In genomic region chr3:45118615-45119062, GRCh38 we compare ENCODE assay signal across 24 cellular contexts. TPM values are rescaled to one million over a fixed set of nuclear protein-coding genes. Genes with fewer than 3 reads are reported as not detected.
DNase-seq lines count a peak whose midpoint lies in the region; ATAC-seq, FAIRE-seq and TF ChIP-seq lines count a peak whose summit lies in the region.
"Had no signal": no experiment of that assay in that cellular context is flagged by ENCODE, and none has a peak within 500 bp of the region (broad histone marks: within the 10 kb centered on the region; RNA-seq: fewer than 3 reads in every experiment).

No MANE protein-coding gene starts in this region.

- ATAC-seq in upper lobe of left lung (ENCODE audit: low FRiP score in 2 of 2): no peak

- no peaks in the 10 kb centered on the region for H3K36me3 ChIP-seq in BLaER1 treated with 17β-estradiol and CSF1 and Interleukin-3, amounts not matched to agents 10 nM and 100 nM
- H3K36me3 ChIP-seq in muscle layer of duodenum (ENCODE audit: control insufficient read depth in 1 of 2, insufficient read depth in 2 of 2, low read length in 2 of 2): no peaks in the 10 kb centered on the region
- no peaks in the 10 kb centered on the region for H3K36me3 ChIP-seq in upper lobe of left lung
- H3K36me3 ChIP-seq in tibial artery: no peaks in the 10 kb centered on the region
- H3K36me3 ChIP-seq: prostate gland, suprapubic skin had no signal

- H3K4me3 Mint-ChIP-seq in activated T-helper 1 cell treated with anti-CD3 and anti-CD28 coated beads, Interleukin-12 subunit alpha, Interleukin-12 subunit beta, Interleukin-2, Interleukin-4 antibody, amounts not matched to agents 30 ng/mL and 10 ng/mL and 1 ng/mL, durations not matched to agents 14 hours and 24 hours and 36 hours: peak overlapping the region; percentile 62
- H3K4me3 Mint-ChIP-seq: nephron had no signal

- no peak overlapping the region for H3K9ac ChIP-seq in BLaER1 treated with 17β-estradiol and CSF1 and Interleukin-3, amounts not matched to agents 10 nM and 100 nM
- H3K9ac ChIP-seq: KMS-11 had no signal

- 20 to 30% methylated on average over 2 of the region's 2 CpGs for WGBS in upper lobe of left lung, 2 donors

- H3K27me3 ChIP-seq in BLaER1 treated with 17β-estradiol and CSF1 and Interleukin-3, amounts not matched to agents 10 nM and 100 nM: no peaks in the 10 kb centered on the region
- H3K27me3 ChIP-seq in muscle layer of duodenum (ENCODE audit: low read depth, low read length): no peaks in the 10 kb centered on the region
- H3K27me3 ChIP-seq in upper lobe of left lung: no peaks in the 10 kb centered on the region
- H3K27me3 ChIP-seq in tibial artery: no peaks in the 10 kb centered on the region
- H3K27me3 ChIP-seq: suprapubic skin had no signal

- H3K9me3 Mint-ChIP-seq in activated T-helper 1 cell treated with anti-CD3 and anti-CD28 coated beads, Interleukin-12 subunit alpha, Interleukin-12 subunit beta, Interleukin-2, Interleukin-4 antibody, amounts not matched to agents 30 ng/mL and 10 ng/mL and 1 ng/mL, durations not matched to agents 14 hours and 24 hours and 36 hours: no peaks in the 10 kb centered on the region
- H3K9me3 Mint-ChIP-seq: nephron had no signal

- DNase-seq in GM18507 (ENCODE audit: extremely low spot score, insufficient read length, low read depth): no peak
- no peak for DNase-seq in activated T-helper 1 cell treated with anti-CD3 and anti-CD28 coated beads, Interleukin-12 subunit alpha, Interleukin-12 subunit beta, Interleukin-2, Interleukin-4 antibody, amounts not matched to agents 30 ng/mL and 10 ng/mL and 1 ng/mL, durations not matched to agents 14 hours and 24 hours and 36 hours (ENCODE audit: low spot score)
- no peak for DNase-seq in upper lobe of left lung
- no peak for DNase-seq in DMS114 treated with DMSO at 0.1 percent for 48 hours (lab: John Stamatoyannopoulos, UW; ENCODE audit: unreplicated experiment)
- DNase-seq in RPMI8226: no peak
- DNase-seq in tibial artery: no peak
- DNase-seq: activated CD8-positive, alpha-beta memory T cell treated with anti-CD3 and anti-CD28 coated beads for 24 hours; activated effector memory CD4-positive, alpha-beta T cell treated with Interleukin-2 at 50 U/mL for 16 hours; amygdala; erythroblast; kidney glomerular epithelial cell; mesendoderm; NCI-H1092; NCI-H2029 treated with DMSO at 0.1 percent for 48 hours; NCI-H446 treated with DMSO at 0.1 percent for 48 hours; stimulated activated CD4-positive, alpha-beta T cell treated with anti-CD3 and anti-CD28 coated beads, Interleukin-4, amount 100 ng/mL, for 4 hours had no signal

- H3K36me3 Mint-ChIP-seq in activated T-helper 1 cell treated with anti-CD3 and anti-CD28 coated beads, Interleukin-12 subunit alpha, Interleukin-12 subunit beta, Interleukin-2, Interleukin-4 antibody, amounts not matched to agents 30 ng/mL and 10 ng/mL and 1 ng/mL, durations not matched to agents 14 hours and 24 hours and 36 hours (ENCODE audit: low read depth): peaks cover 2% of the 10 kb centered on the region

- TF ChIP-seq POLR2A in upper lobe of left lung (IDR thresholded peaks at IDR 0.05): no peak

- H3K4me1 ChIP-seq in BLaER1 treated with 17β-estradiol and CSF1 and Interleukin-3, amounts not matched to agents 10 nM and 100 nM: peaks cover 6 to 57% (median 18%) of the 10 kb centered on the region in 10 experiments; a peak in 17 of 20 replicates
- no peaks in the 10 kb centered on the region for H3K4me1 ChIP-seq in muscle layer of duodenum (ENCODE audit: control insufficient read depth in 1 of 2, insufficient read depth in 2 of 2, low read length in 2 of 2)
- no peaks in the 10 kb centered on the region for H3K4me1 ChIP-seq in upper lobe of left lung
- no peaks in the 10 kb centered on the region for H3K4me1 ChIP-seq in tibial artery
- H3K4me1 ChIP-seq: prostate gland had no signal

- TF ChIP-seq CTCF in upper lobe of left lung (IDR thresholded peaks at IDR 0.05) (no peak), tibial artery (IDR thresholded peaks at IDR 0.05) (no peak)

- intact Hi-C loops in activated T-helper 1 cell treated with anti-CD3 and anti-CD28 coated beads, Interleukin-12 subunit alpha, Interleukin-12 subunit beta, Interleukin-2, Interleukin-4 antibody, amounts not matched to agents 30 ng/mL and 10 ng/mL and 1 ng/mL, durations not matched to agents 14 hours and 24 hours and 36 hours (cut with micrococcal nuclease): loop anchor here (2.0 kb wide), 1 partner anchor 14 kb away; no protein-coding TSS in a partner anchor
- intact Hi-C loops in tibial artery (cut with DNase I; ENCODE audit: low total_unique reads): no loop called here

- peak overlapping the region in 9 of 11 experiments; percentile 3 to 54 (median 20); a peak in 13 of 22 replicates for H3K4me2 ChIP-seq in BLaER1 treated with 17β-estradiol and CSF1 and Interleukin-3, amounts not matched to agents 10 nM and 100 nM

- no peak for TF ChIP-seq EP300 in upper lobe of left lung (IDR thresholded peaks at IDR 0.05)

- FAIRE-seq in GM18507 (lab: Jason Lieb, UNC): peak; percentile 48

- no peak overlapping the region for H3K27ac ChIP-seq in BLaER1 treated with 17β-estradiol and CSF1 and Interleukin-3, amounts not matched to agents 10 nM and 100 nM
- peak overlapping the region; percentile 3 for H3K27ac ChIP-seq in muscle layer of duodenum (ENCODE audit: low read length)
- H3K27ac ChIP-seq in upper lobe of left lung: no peak overlapping the region
- no peak overlapping the region for H3K27ac ChIP-seq in tibial artery
- H3K27ac ChIP-seq: KMS-11, prostate gland, RWPE1, skin epidermis, suprapubic skin had no signal

- peaks cover 50% of the 10 kb centered on the region for H3K4me1 Mint-ChIP-seq in activated T-helper 1 cell treated with anti-CD3 and anti-CD28 coated beads, Interleukin-12 subunit alpha, Interleukin-12 subunit beta, Interleukin-2, Interleukin-4 antibody, amounts not matched to agents 30 ng/mL and 10 ng/mL and 1 ng/mL, durations not matched to agents 14 hours and 24 hours and 36 hours (ENCODE audit: low read depth)

- H3K27ac Mint-ChIP-seq in activated T-helper 1 cell treated with anti-CD3 and anti-CD28 coated beads, Interleukin-12 subunit alpha, Interleukin-12 subunit beta, Interleukin-2, Interleukin-4 antibody, amounts not matched to agents 30 ng/mL and 10 ng/mL and 1 ng/mL, durations not matched to agents 14 hours and 24 hours and 36 hours: peak overlapping the region; percentile 31
- H3K27ac Mint-ChIP-seq: nephron had no signal

- H3K4me3 ChIP-seq in BLaER1 treated with 17β-estradiol and CSF1 and Interleukin-3, amounts not matched to agents 10 nM and 100 nM: no peak overlapping the region
- H3K4me3 ChIP-seq in muscle layer of duodenum (ENCODE audit: low read depth in 1 of 2, low read length in 2 of 2) (no peak overlapping the region), upper lobe of left lung (no peak overlapping the region), tibial artery (no peak overlapping the region)
- H3K4me3 ChIP-seq: prostate gland, skin epidermis, suprapubic skin had no signal

- no peaks in the 10 kb centered on the region for H3K9me3 ChIP-seq in BLaER1 treated with 17β-estradiol and CSF1 and Interleukin-3, amounts not matched to agents 10 nM and 100 nM (replicated peaks in 1 of 11)
- no peaks in the 10 kb centered on the region for H3K9me3 ChIP-seq in muscle layer of duodenum (ENCODE audit: control insufficient read depth in 1 of 2, low read length in 2 of 2)
- no peaks in the 10 kb centered on the region for H3K9me3 ChIP-seq in upper lobe of left lung
- H3K9me3 ChIP-seq in tibial artery: no peaks in the 10 kb centered on the region
- H3K9me3 ChIP-seq: prostate gland, suprapubic skin had no signal

- peaks cover 0 to 4% (median 0%) of the 10 kb centered on the region in 11 experiments; a peak in 1 of 22 replicates for H4K20me1 ChIP-seq in BLaER1 treated with 17β-estradiol and CSF1 and Interleukin-3, amounts not matched to agents 10 nM and 100 nM

- H3K27me3 Mint-ChIP-seq in activated T-helper 1 cell treated with anti-CD3 and anti-CD28 coated beads, Interleukin-12 subunit alpha, Interleukin-12 subunit beta, Interleukin-2, Interleukin-4 antibody, amounts not matched to agents 30 ng/mL and 10 ng/mL and 1 ng/mL, durations not matched to agents 14 hours and 24 hours and 36 hours (ENCODE audit: insufficient read depth): peaks cover 63% of the 10 kb centered on the region

RNA-seq across cellular contexts. Expression of gene CDCP1, which starts 27.5 kb away (rescaled TPM):
- 0.98 and 1.2 TPM in 2 replicates for total RNA-seq in activated T-helper 1 cell treated with anti-CD3 and anti-CD28 coated beads, Interleukin-12 subunit alpha, Interleukin-12 subunit beta, Interleukin-2, Interleukin-4 antibody, amounts not matched to agents 30 ng/mL and 10 ng/mL and 1 ng/mL, durations not matched to agents 14 hours and 24 hours and 36 hours
- total RNA-seq in upper lobe of left lung: 10 to 100 TPM in 5 of 6 donors, 1 to 10 TPM in 1; 9.9 to 32.7 (median 19.2) TPM
